ENCODE assay signal across 19 cellular contexts in the genomic region with DNA sequence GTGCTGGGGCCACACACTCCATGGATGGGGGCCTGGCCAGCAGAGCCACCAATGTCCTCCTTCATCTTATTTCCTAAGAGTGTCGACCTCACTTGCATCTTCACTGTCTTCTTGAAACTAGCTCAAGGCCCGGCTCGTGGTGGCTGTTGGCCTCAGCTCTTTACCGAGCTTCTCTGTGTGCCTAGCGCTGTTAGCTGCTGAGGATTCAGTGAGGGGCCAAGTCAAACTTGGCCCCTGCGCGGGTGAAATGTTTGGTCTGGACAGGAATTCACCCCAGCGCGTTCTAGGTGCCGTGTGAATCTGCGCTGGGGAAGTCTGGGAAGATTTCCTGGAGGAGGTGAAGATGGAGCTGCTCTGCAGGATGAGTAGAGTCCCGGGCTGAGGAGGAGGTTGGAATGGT. TPM values are rescaled to one million over a fixed set of nuclear protein-coding genes. Genes with fewer than 3 reads are reported as not detected.
DNase-seq lines count a peak whose midpoint lies in the region; ATAC-seq, FAIRE-seq and TF ChIP-seq lines count a peak whose summit lies in the region.
"Had no signal": no experiment of that assay in that cellular context is flagged by ENCODE, and none has a peak within 500 bp of the region (broad histone marks: within the 10 kb centered on the region; RNA-seq: fewer than 3 reads in every experiment).

No MANE protein-coding gene starts in this region.

- H2BK5ac ChIP-seq in H1 (ENCODE audit: low read depth, low read length) = no peak overlapping the region

- 88% methylated on average over 12 of the region's 12 CpGs; no CpG with 5 or more reads in 1 of the 2 experiments for WGBS in H1 (ENCODE audit: extremely low coverage in 1 of 2, insufficient coverage in 1 of 2, insufficient read length in 1 of 2, insufficient replicate concordance in 2 of 2, low coverage in 1 of 2, low lambda C conversion rate in 2 of 2, missing lambda C conversion rate in 1 of 2), 2 experiments

- H2BK12ac ChIP-seq in H1 (ENCODE audit: low read depth, low read length) = peak overlapping the region; percentile 39; the same call in 1 of the 2 replicates

- no peaks in the 10 kb centered on the region for H3K36me3 ChIP-seq in BLaER1
- no peaks in the 10 kb centered on the region for H3K36me3 ChIP-seq in H1 (ENCODE audit: control insufficient read depth in 2 of 4, insufficient read depth in 4 of 4, low read length in 3 of 4)
- no peaks in the 10 kb centered on the region for H3K36me3 ChIP-seq in tibial artery

- H3K4me1 ChIP-seq in BLaER1 = peaks cover 78% of the 10 kb centered on the region
- H3K4me1 ChIP-seq in H1 (replicated peaks in 1 of 4; ENCODE audit: control insufficient read depth in 3 of 4, insufficient read depth in 4 of 4, low read length in 3 of 4) = peaks cover 0 to 16% (median 8%) of the 10 kb centered on the region in 4 experiments; a peak in 6 of 7 replicates
- peaks cover 0 to 1% (median 0%) of the 10 kb centered on the region in 4 donors for H3K4me1 ChIP-seq in tibial artery

- CTCF ChIA-PET in H1 (lab: Charles Lee; ENCODE audit: partially characterized antibody) = interaction anchor here (0.7 to 2.8 kb wide), 8 partner anchors 9 to 453 kb away, joined by 3 to 11 read pairs (median 4); partner anchors contain the start of gene SORCS2

- H3K9me3 ChIP-seq in BLaER1 (no peaks in the 10 kb centered on the region), H1 (ENCODE audit: insufficient read depth in 2 of 2, low read depth in 1 of 2, low read length in 1 of 2) (no peaks in the 10 kb centered on the region), tibial artery (no peaks in the 10 kb centered on the region)

- H3K27ac ChIP-seq in BLaER1 (no peak overlapping the region), H1 (ENCODE audit: low read depth, low read length) (no peak overlapping the region), tibial artery (no peak overlapping the region)
- H3K27ac ChIP-seq: GM23248 had no signal

- no peak for ATAC-seq in HG03342 (IDR thresholded peaks at IDR 0.05; ENCODE audit: unreplicated experiment)
- ATAC-seq: GM12878 had no signal

- H3K36me3 Mint-ChIP-seq in nephron (ENCODE audit: low read depth) = no peaks in the 10 kb centered on the region
- H3K36me3 Mint-ChIP-seq: CD4-positive, CD25-positive, alpha-beta regulatory T cell had no signal

- H3K23ac ChIP-seq in H1 (ENCODE audit: insufficient read length) = no peak overlapping the region

- H4K5ac ChIP-seq in H1 (ENCODE audit: insufficient read length, low read depth, low read length) = no peak overlapping the region

- TF ChIP-seq CTCF in H1 (IDR thresholded peaks at IDR 0.05; ENCODE audit: control extremely low read depth in 1 of 3, insufficient read depth in 1 of 3, low read depth in 1 of 3, low read length in 3 of 3) (no peak), nephron (IDR thresholded peaks at IDR 0.05; ENCODE audit: unreplicated experiment in 3 of 3) (no peak), tibial artery (IDR thresholded peaks at IDR 0.05) (no peak)

- TF ChIP-seq EP300 in H1 (IDR thresholded peaks at IDR 0.05; ENCODE audit: borderline replicate concordance in 1 of 2, low read depth in 2 of 2, low read length in 2 of 2) = no peak

- no peak overlapping the region for H3K56ac ChIP-seq in H1 (replicated peaks; ENCODE audit: insufficient read length, low read depth, low read length)

- POLR2A ChIA-PET in H1 (lab: Charles Lee; ENCODE audit: partially characterized antibody) = interaction anchor here (0.6 kb wide), 1 partner anchor 324 kb away, joined by 3 read pairs; no protein-coding TSS in a partner anchor

- no peaks in the 10 kb centered on the region for H3K23me2 ChIP-seq in H1 (ENCODE audit: low read depth, low read length)

- no peak for TF ChIP-seq POLR2A in H1 (IDR thresholded peaks at IDR 0.05; ENCODE audit: control extremely low read depth in 1 of 2, low read depth in 2 of 2, low read length in 2 of 2)

- no peaks in the 10 kb centered on the region for H3K79me2 ChIP-seq in H1 (ENCODE audit: control insufficient read depth in 1 of 2, insufficient read depth in 2 of 2, low read length in 2 of 2)

- peak overlapping the region in 2 of 3 experiments; percentile 50 to 60 for H3K4me3 Mint-ChIP-seq in nephron

- no peak overlapping the region for H3K14ac ChIP-seq in H1 (ENCODE audit: insufficient read length)

- H3K4me1 Mint-ChIP-seq in nephron = peaks cover 61% of the 10 kb centered on the region
- H3K4me1 Mint-ChIP-seq: CD4-positive, CD25-positive, alpha-beta regulatory T cell had no signal

- no peak overlapping the region for H3K9ac ChIP-seq in BLaER1
- no peak overlapping the region for H3K9ac ChIP-seq in H1 (replicated peaks in 1 of 4; ENCODE audit: extremely low read depth in 1 of 4, low read depth in 3 of 4, low read length in 3 of 4)
- H3K9ac ChIP-seq: GM23248 had no signal

- no peaks in the 10 kb centered on the region for H4K20me1 ChIP-seq in BLaER1
- no peaks in the 10 kb centered on the region for H4K20me1 ChIP-seq in H1 (replicated peaks in 1 of 2; ENCODE audit: control insufficient read depth in 1 of 2, insufficient read depth in 2 of 2, low read length in 2 of 2)

- peak overlapping the region; percentile 37 for H3K4me2 ChIP-seq in BLaER1
- H3K4me2 ChIP-seq in H1 (ENCODE audit: insufficient read depth in 1 of 2, low read depth in 2 of 2, low read length in 2 of 2) = no peak overlapping the region

- H2BK20ac ChIP-seq in H1 (ENCODE audit: low read length) = no peak overlapping the region

- no peak overlapping the region for H2BK15ac ChIP-seq in H1 (ENCODE audit: low read length)

- TF ChIP-seq RAD21 in H1 (IDR thresholded peaks at IDR 0.05 in 1 of 2, conservative IDR thresholded peaks at IDR 0.05 in 1 of 2; ENCODE audit: low read depth in 2 of 2, low read length in 2 of 2) = no peak

- H4K91ac ChIP-seq in H1 (replicated peaks; ENCODE audit: insufficient read length, low read length) = no peak overlapping the region

- no peak overlapping the region for H2AFZ ChIP-seq in H1 (ENCODE audit: low read length)
- H2AFZ ChIP-seq: GM23248 had no signal

- no peak overlapping the region for H4K8ac ChIP-seq in H1 (ENCODE audit: extremely low read depth, insufficient read depth, low read length)

- H3K79me1 ChIP-seq in H1 (ENCODE audit: low read depth, low read length) = no peaks in the 10 kb centered on the region

- H3K4ac ChIP-seq in H1 (replicated peaks; ENCODE audit: insufficient read length, low read depth, low read length) = no peak overlapping the region

- FAIRE-seq in H1 (lab: Jason Lieb, UNC) = no peak
- FAIRE-seq: A204.1, GM12878, GM19239, HTR-8/SVneo had no signal

- no peak overlapping the region for H2AK5ac ChIP-seq in H1 (ENCODE audit: low read depth, low read length)

- H2BK120ac ChIP-seq in H1 (replicated peaks; ENCODE audit: low read depth, low read length) = no peak overlapping the region

- H3K9me3 Mint-ChIP-seq in nephron = no peaks in the 10 kb centered on the region
- H3K9me3 Mint-ChIP-seq: CD4-positive, CD25-positive, alpha-beta regulatory T cell had no signal

- H3K27me3 Mint-ChIP-seq in nephron (ENCODE audit: low read depth) = peaks cover 17% of the 10 kb centered on the region

- H3K4me3 ChIP-seq in BLaER1 = no peak overlapping the region
- H3K4me3 ChIP-seq in H1 (ENCODE audit: extremely low read depth in 1 of 4, insufficient read depth in 2 of 4, low read depth in 3 of 4, low read length in 4 of 4) = no peak overlapping the region
- no peak overlapping the region for H3K4me3 ChIP-seq in tibial artery
- H3K4me3 ChIP-seq: GM12878, GM23248 had no signal

- no peak overlapping the region for H3K18ac ChIP-seq in H1 (ENCODE audit: extremely low read depth, low read length)

- H3K27me3 ChIP-seq in BLaER1 (no peaks in the 10 kb centered on the region), H1 (replicated peaks in 1 of 4; ENCODE audit: control insufficient read depth in 3 of 4, extremely low read depth in 1 of 4, insufficient read depth in 3 of 4, low read length in 3 of 4) (0 out of 7 replicates have a peak, but pooled peaks cover 0 to 2% (median 0%) of the 10 kb centered on the region in 4 experiments), tibial artery (peaks cover 0 to 31% of the 10 kb centered on the region in 2 donors)

- peak overlapping the region; percentile 51 to 97 (median 90) for H3K27ac Mint-ChIP-seq in nephron
- H3K27ac Mint-ChIP-seq: CD4-positive, CD25-positive, alpha-beta regulatory T cell had no signal

- intact Hi-C loops in tibial artery (cut with DNase I; ENCODE audit: low total_unique reads) = no loop called here

- no peak for DNase-seq in H1 (ENCODE audit: low read depth in 1 of 2, low spot score in 2 of 2)
- peak; percentile 7 to 42 for DNase-seq in tibial artery
- DNase-seq in iPS-NIHi7 (ENCODE audit: extremely low spot score) = no peak
- DNase-seq in middle frontal gyrus (ENCODE audit: extremely low spot score, low spot score) = no peak
- no peak for DNase-seq in cerebellar nuclear complex (lab: John Stamatoyannopoulos, UW)
- DNase-seq: CD4-positive, CD25-positive, alpha-beta regulatory T cell; DMS79; GM23248; NCI-H1436; NCI-H2029 treated with DMSO at 0.1 percent for 48 hours; NCI-H510A treated with DMSO at 0.1 percent for 48 hours had no signal

TF ChIP-seq in H1, 55 proteins besides CTCF, POLR2A, EP300 and RAD21 (continues in another document):
- TF ChIP-seq CREB1 (IDR thresholded peaks at IDR 0.05) = no peak
- no peak for TF ChIP-seq CEBPB (IDR thresholded peaks at IDR 0.05; ENCODE audit: low read depth, low read length)
- no peak for TF ChIP-seq JUN (IDR thresholded peaks at IDR 0.05; ENCODE audit: low read depth, low read length)
- no peak for TF ChIP-seq FOSL1 (IDR thresholded peaks at IDR 0.05; ENCODE audit: insufficient read depth, low read depth, low read length)

RNA-seq across cellular contexts. Expression of gene SORCS2, which starts 8.5 kb away (rescaled TPM):
- total RNA-seq in H1 (2021; fragmentation: NEBNext Ultra II Directional; extraction: Animal tissue kit (Norgen Biotek cat#: 25700)) = 0.75 and 1.8 TPM in 2 replicates
- polyA plus RNA-seq in H1 (2011; rRNA removed) = 0.36 and 0.57 TPM in 2 replicates
- 0.32 TPM for polyA plus RNA-seq in H1 (2011; cell fraction: cytosol; rRNA removed)
- polyA plus RNA-seq in H1 (2011; cell fraction: nucleus; rRNA removed) = 1.2 TPM
- 0.33 to 1.2 TPM (median 0.82 TPM) in 4 replicates for polyA plus RNA-seq in H1 (2012, experiment 1 of 2)
- polyA plus RNA-seq in H1 (2012, experiment 2 of 2) = 0.18 TPM
- polyA plus RNA-seq in H1 (2013, experiment 1 of 2) = 1.4 TPM
- polyA plus RNA-seq in H1 (2013, experiment 2 of 2) = 1.1 TPM
- polyA minus RNA-seq in H1 (2011; rRNA and poly(A)+ RNA removed) = 1.0 and 1.8 TPM in 2 replicates
- polyA minus RNA-seq in H1 (2011; cell fraction: cytosol; rRNA and poly(A)+ RNA removed) = 1.3 TPM
- 0.60 TPM for polyA minus RNA-seq in H1 (2011; cell fraction: nucleus; rRNA and poly(A)+ RNA removed)
- total RNA-seq: CD4-positive, CD25-positive, alpha-beta regulatory T cell; G401 had no signal
- polyA plus RNA-seq: CD4-positive, CD25-positive, alpha-beta regulatory T cell had no signal

Comparison
In these comparisons a context has a peak if more than half of its experiments do, and no peak if none do; other contexts are left out.
1. DNase-seq: peak in tibial artery (2 of 2); none in H1 (0 of 2), iPS-NIHi7 (single experiment), middle frontal gyrus (single experiment) and cerebellar nuclear complex (0 of 2).